20 cellular contexts compared by ENCODE assay signal in genomic region chr3:102454101-102454625, GRCh38. TPM values are rescaled to one million over a fixed set of nuclear protein-coding genes. Genes with fewer than 3 reads are reported as not detected.
"Had no signal": no experiment of that assay in that cellular context is flagged by ENCODE, and none has a peak within 500 bp of the region (broad histone marks: within the 10 kb centered on the region; RNA-seq: fewer than 3 reads in every experiment).

No MANE protein-coding gene starts in this region.

- H3K27me3 ChIP-seq: breast epithelium, colonic mucosa, spleen, vagina had no signal

- H3K4me1 ChIP-seq: breast epithelium, colonic mucosa, left ventricle myocardium inferior, prostate gland, spleen, vagina had no signal

- DNase-seq: activated CD4-positive, alpha-beta memory T cell treated with anti-CD3 and anti-CD28 coated beads for 36 hours; activated CD4-positive, alpha-beta T cell treated with anti-CD3 and anti-CD28 coated beads for 48 hours; activated naive CD4-positive, alpha-beta T cell treated with anti-CD3 and anti-CD28 coated beads for 36 hours; activated naive CD8-positive, alpha-beta T cell treated with anti-CD3 and anti-CD28 coated beads, Interleukin-2, amount 10 ng/mL, durations not matched to agents 7 days and 5 days; activated T-cell treated with anti-CD3 and anti-CD28 coated beads, Interleukin-2, amount 50 U/mL, for 48 hours; amniotic stem cell; colonic mucosa; foreskin melanocyte; kidney glomerular epithelial cell; left ventricle myocardium inferior; midbrain; natural killer cell; spleen; stimulated activated CD4-positive, alpha-beta T cell treated with anti-CD3 and anti-CD28 coated beads, Interleukin-4, amount 100 ng/mL, for 24 hours; stimulated activated naive CD4-positive, alpha-beta T cell treated with Interleukin-2 at 50 U/mL for 16 hours had no signal

- H3K36me3 ChIP-seq: breast epithelium, colonic mucosa, left ventricle myocardium inferior, prostate gland, spleen, thoracic aorta, vagina had no signal

- H3K9me3 ChIP-seq: breast epithelium, colonic mucosa, left ventricle myocardium inferior, prostate gland, spleen, thoracic aorta, vagina had no signal

- H3K4me3 ChIP-seq: breast epithelium, colonic mucosa, left ventricle myocardium inferior, prostate gland, spleen, thoracic aorta, vagina had no signal

- H3K27ac ChIP-seq: breast epithelium, colonic mucosa, left ventricle myocardium inferior, prostate gland, spleen, thoracic aorta, vagina had no signal

RNA-seq across cellular contexts. Expression of gene ZPLD1, which starts 19.3 kb away (rescaled TPM):
- total RNA-seq: activated CD4-positive, alpha-beta memory T cell treated with anti-CD3 and anti-CD28 coated beads for 36 hours; activated naive CD4-positive, alpha-beta T cell treated with anti-CD3 and anti-CD28 coated beads for 36 hours; activated naive CD8-positive, alpha-beta T cell treated with anti-CD3 and anti-CD28 coated beads, Interleukin-2, amount 10 ng/mL, durations not matched to agents 7 days and 5 days; left ventricle myocardium inferior; natural killer cell; osteocyte; spleen; thoracic aorta; vagina had no signal
